In genomic region chr20:58466729-58467571, GRCh38 we compare ENCODE assay signal across 24 cellular contexts. TPM values are rescaled to one million over a fixed set of nuclear protein-coding genes. Genes with fewer than 3 reads are reported as not detected.
"Had no signal": no experiment of that assay in that cellular context is flagged by ENCODE, and none has a peak within 500 bp of the region (broad histone marks: within the 10 kb centered on the region; RNA-seq: fewer than 3 reads in every experiment).

No MANE protein-coding gene starts in this region.

- H3K4me3 Mint-ChIP-seq: activated CD4-positive, alpha-beta T cell treated with anti-CD3 and anti-CD28 coated beads for 36 hours; activated T-cell treated with anti-CD3 and anti-CD28 coated beads, Interleukin-2, amount 50 U/mL, for 24 hours; activated T-helper 17 cell treated with anti-CD3 and anti-CD28 coated beads, Interleukin-2, amount 50 U/mL, for 72 hours; brain; dendritic cell treated with granulocyte-macrophage colony-stimulating factor and Interleukin-4, amounts not matched to agents 40 ng/mL and 50 ng/mL, for 4 days had no signal

- ATAC-seq: activated CD4-positive, alpha-beta T cell treated with anti-CD3 and anti-CD28 coated beads for 36 hours; activated T-helper 17 cell treated with anti-CD3 and anti-CD28 coated beads, Interleukin-2, amount 50 U/mL, for 72 hours; esophagus mucosa; gastrocnemius medialis; left ventricle myocardium superior had no signal

- H3K27me3 Mint-ChIP-seq: activated T-cell treated with anti-CD3 and anti-CD28 coated beads, Interleukin-2, amount 50 U/mL, for 24 hours; activated T-helper 17 cell treated with anti-CD3 and anti-CD28 coated beads, Interleukin-2, amount 50 U/mL, for 72 hours; brain; progenitor cell of endocrine pancreas had no signal

- DNase-seq: activated CD4-positive, alpha-beta T cell treated with anti-CD3 and anti-CD28 coated beads for 36 hours; activated CD4-positive, alpha-beta T cell treated with anti-CD3 and anti-CD28 coated beads, Interleukin-2, amount 50 U/mL, for 4 hours; activated CD8-positive, alpha-beta memory T cell treated with anti-CD3 and anti-CD28 coated beads for 24 hours; activated CD8-positive, alpha-beta memory T cell treated with anti-CD3 and anti-CD28 coated beads, Interleukin-2, amount 50 U/mL, for 4 hours; activated T-cell treated with anti-CD3 and anti-CD28 coated beads, Interleukin-2, amount 50 U/mL, for 24 hours; aorta; caudate nucleus; effector CD8-positive, alpha-beta T cell; gastrocnemius medialis; hippocampal formation; left ventricle myocardium superior; retina; stimulated activated CD4-positive, alpha-beta T cell treated with anti-CD3 and anti-CD28 coated beads, Interleukin-2, amount 100 ng/mL, for 48 hours; stimulated activated CD8-positive, alpha-beta memory T cell treated with anti-CD3 and anti-CD28 coated beads, Interleukin-4, amount 100 ng/mL, for 48 hours; T-helper 1 cell had no signal

- H3K9me3 Mint-ChIP-seq: activated naive CD4-positive, alpha-beta T cell treated with anti-CD3 and anti-CD28 coated beads, Interleukin-2, amount 50 U/mL, for 72 hours; activated T-cell treated with anti-CD3 and anti-CD28 coated beads, Interleukin-2, amount 50 U/mL, for 24 hours; activated T-helper 17 cell treated with anti-CD3 and anti-CD28 coated beads, Interleukin-2, amount 50 U/mL, for 72 hours; dendritic cell treated with granulocyte-macrophage colony-stimulating factor and Interleukin-4, amounts not matched to agents 40 ng/mL and 50 ng/mL, for 4 days had no signal

- H3K27ac Mint-ChIP-seq: activated CD4-positive, alpha-beta T cell treated with anti-CD3 and anti-CD28 coated beads for 36 hours; activated naive CD4-positive, alpha-beta T cell treated with anti-CD3 and anti-CD28 coated beads, Interleukin-2, amount 50 U/mL, for 72 hours; activated T-cell treated with anti-CD3 and anti-CD28 coated beads, Interleukin-2, amount 50 U/mL, for 24 hours; activated T-helper 17 cell treated with anti-CD3 and anti-CD28 coated beads, Interleukin-2, amount 50 U/mL, for 72 hours; dendritic cell treated with granulocyte-macrophage colony-stimulating factor and Interleukin-4, amounts not matched to agents 40 ng/mL and 50 ng/mL, for 4 days; progenitor cell of endocrine pancreas had no signal

- H3K27me3 ChIP-seq: gastrocnemius medialis, thyroid gland had no signal

- H3K4me1 ChIP-seq: gastrocnemius medialis, thyroid gland had no signal

- H3K36me3 Mint-ChIP-seq: activated naive CD4-positive, alpha-beta T cell treated with anti-CD3 and anti-CD28 coated beads, Interleukin-2, amount 50 U/mL, for 72 hours; brain had no signal

- H3K9me3 ChIP-seq: gastrocnemius medialis, thyroid gland had no signal

- H3K4me1 Mint-ChIP-seq: activated CD4-positive, alpha-beta T cell treated with anti-CD3 and anti-CD28 coated beads for 36 hours; activated T-helper 17 cell treated with anti-CD3 and anti-CD28 coated beads, Interleukin-2, amount 50 U/mL, for 72 hours had no signal

- H3K27ac ChIP-seq: gastrocnemius medialis, thyroid gland had no signal

- H3K36me3 ChIP-seq: gastrocnemius medialis, thyroid gland had no signal

- FAIRE-seq: TTC549 had no signal

- H3K4me3 ChIP-seq: gastrocnemius medialis, thyroid gland had no signal

RNA-seq across cellular contexts. Expression of gene APCDD1L, which starts 48.2 kb away (rescaled TPM):
- total RNA-seq: activated CD4-positive, alpha-beta T cell treated with anti-CD3 and anti-CD28 coated beads for 36 hours; activated naive CD4-positive, alpha-beta T cell treated with anti-CD3 and anti-CD28 coated beads, Interleukin-2, amount 50 U/mL, for 72 hours; activated T-helper 17 cell treated with anti-CD3 and anti-CD28 coated beads, Interleukin-2, amount 50 U/mL, for 72 hours; progenitor cell of endocrine pancreas had no signal
- polyA plus RNA-seq: neural cell had no signal
